In genomic region chr5:91384671-91385430, GRCh38 we compare ENCODE assay signal across 8 cellular contexts. TPM values are rescaled to one million over a fixed set of nuclear protein-coding genes. Genes with fewer than 3 reads are reported as not detected.
DNase-seq lines count a peak whose midpoint lies in the region; ATAC-seq and TF ChIP-seq lines count a peak whose summit lies in the region.

No MANE protein-coding gene starts in this region.

- H4K20me1 ChIP-seq in BLaER1 (no peaks in the 10 kb centered on the region), neural progenitor cell (ENCODE audit: low read depth) (peaks cover 7% of the 10 kb centered on the region)

- H3K27ac ChIP-seq in BLaER1 (peak overlapping the region; percentile 95), neural progenitor cell (no peak overlapping the region)

- H3K4me3 ChIP-seq in BLaER1: peak overlapping the region; percentile 90
- H3K4me3 ChIP-seq in fibroblast of pulmonary artery (replicated peaks; ENCODE audit: low read depth, low read length): peak overlapping the region; percentile 88
- H3K4me3 ChIP-seq in neural progenitor cell: peak overlapping the region; percentile 99

- H3K4me3 Mint-ChIP-seq in activated CD4-positive, alpha-beta memory T cell treated with anti-CD3 and anti-CD28 coated beads for 36 hours: peak overlapping the region; percentile 86
- peak overlapping the region; percentile 93 for H3K4me3 Mint-ChIP-seq in neural progenitor cell

- H3K9me3 ChIP-seq in BLaER1: no peaks in the 10 kb centered on the region
- no peaks in the 10 kb centered on the region for H3K9me3 ChIP-seq in neural progenitor cell (ENCODE audit: low read depth)

- no peaks in the 10 kb centered on the region for H3K36me3 ChIP-seq in BLaER1
- H3K36me3 ChIP-seq in neural progenitor cell: no peaks in the 10 kb centered on the region

- H3K4me2 ChIP-seq in BLaER1 (peak overlapping the region; percentile 92), neural progenitor cell (peak overlapping the region; percentile 94)

- H3K9me3 Mint-ChIP-seq in activated CD4-positive, alpha-beta memory T cell treated with anti-CD3 and anti-CD28 coated beads for 36 hours: peaks cover 4% of the 10 kb centered on the region
- no peaks in the 10 kb centered on the region for H3K9me3 Mint-ChIP-seq in neural progenitor cell

- no peak overlapping the region for H2AFZ ChIP-seq in neural progenitor cell (replicated peaks)

- peaks cover 26% of the 10 kb centered on the region for H3K79me2 ChIP-seq in neural progenitor cell (ENCODE audit: low read depth)

- ATAC-seq in GM18499 (IDR thresholded peaks at IDR 0.05; ENCODE audit: insufficient read depth, unreplicated experiment): peak; percentile 24
- ATAC-seq in HG03460 (IDR thresholded peaks at IDR 0.05; ENCODE audit: unreplicated experiment): peak; percentile 9

- peaks cover 15% of the 10 kb centered on the region for H3K4me1 Mint-ChIP-seq in activated CD4-positive, alpha-beta memory T cell treated with anti-CD3 and anti-CD28 coated beads for 36 hours (ENCODE audit: low read depth)
- peaks cover 14% of the 10 kb centered on the region for H3K4me1 Mint-ChIP-seq in neural progenitor cell

- H3K4me1 ChIP-seq in BLaER1 (peaks cover 11% of the 10 kb centered on the region), neural progenitor cell (peaks cover 6% of the 10 kb centered on the region)

- no peaks in the 10 kb centered on the region for H3K27me3 Mint-ChIP-seq in activated CD4-positive, alpha-beta memory T cell treated with anti-CD3 and anti-CD28 coated beads for 36 hours
- H3K27me3 Mint-ChIP-seq in neural progenitor cell (ENCODE audit: insufficient read depth, low read depth): peaks cover 3% of the 10 kb centered on the region

- peak overlapping the region; percentile 89 for H3K9ac ChIP-seq in BLaER1
- no peak overlapping the region for H3K9ac ChIP-seq in neural progenitor cell

- H3K36me3 Mint-ChIP-seq in activated CD4-positive, alpha-beta memory T cell treated with anti-CD3 and anti-CD28 coated beads for 36 hours: peaks cover 17% of the 10 kb centered on the region
- peaks cover 7% of the 10 kb centered on the region for H3K36me3 Mint-ChIP-seq in neural progenitor cell

- TF ChIP-seq CTCF in fibroblast of pulmonary artery (IDR thresholded peaks at IDR 0.05; ENCODE audit: low read length, missing control alignments): peak; percentile 97
- peak; percentile 99 for TF ChIP-seq CTCF in neural progenitor cell (IDR thresholded peaks at IDR 0.05)

- POLR2A ChIA-PET in activated CD4-positive, alpha-beta memory T cell treated with anti-CD3 and anti-CD28 coated beads for 36 hours (lab: Charles Lee): interaction anchor here (1.4 to 4.0 kb wide), 5 partner anchors 72 to 193 kb away, joined by 4 to 62 read pairs (median 6); no protein-coding TSS in a partner anchor

- peak overlapping the region; percentile 100 for H3K27ac Mint-ChIP-seq in activated CD4-positive, alpha-beta memory T cell treated with anti-CD3 and anti-CD28 coated beads for 36 hours
- peak overlapping the region; percentile 96 for H3K27ac Mint-ChIP-seq in neural progenitor cell

- CTCF ChIA-PET in activated CD4-positive, alpha-beta memory T cell treated with anti-CD3 and anti-CD28 coated beads for 36 hours (lab: Charles Lee): interaction anchor here (0.7 to 8.6 kb wide), 60 partner anchors 9 to 523 kb away, joined by 3 to 226 read pairs (median 5); no protein-coding TSS in a partner anchor

- DNase-seq in NCI-H446 (lab: John Stamatoyannopoulos, UW): peak; percentile 66 to 92
- DNase-seq in activated CD4-positive, alpha-beta memory T cell treated with anti-CD3 and anti-CD28 coated beads for 36 hours: no peak
- peak; percentile 95 for DNase-seq in fibroblast of pulmonary artery (ENCODE audit: low read depth)
- DNase-seq in neural progenitor cell (ENCODE audit: low spot score): peak; percentile 88
- DNase-seq in ecto neural progenitor cell (ENCODE audit: low spot score): no peak

- H3K27me3 ChIP-seq in BLaER1 (no peaks in the 10 kb centered on the region), neural progenitor cell (no peaks in the 10 kb centered on the region)

- peaks cover 47% of the 10 kb centered on the region for H3F3A ChIP-seq in neural progenitor cell (ENCODE audit: low read depth)

- intact Hi-C loops in activated CD4-positive, alpha-beta memory T cell treated with anti-CD3 and anti-CD28 coated beads for 36 hours (cut with micrococcal nuclease): loop anchor here (1.0 to 5.0 kb wide), 7 partner anchors 34 to 519 kb away; no protein-coding TSS in a partner anchor

RNA-seq across cellular contexts. Expression of gene ARRDC3, which starts 1.7 kb away (rescaled TPM):
- total RNA-seq in activated CD4-positive, alpha-beta memory T cell treated with anti-CD3 and anti-CD28 coated beads for 36 hours: 10 to 100 TPM; 17.9 to 19.0 TPM
- total RNA-seq in neural progenitor cell (ENCODE audit: low replicate concordance): 79.3 and 126 TPM in 2 replicates

Comparison
In these comparisons a context has a peak if more than half of its experiments do, and no peak if none do; other contexts are left out.
1. DNase-seq: peak in NCI-H446 (2 of 2), fibroblast of pulmonary artery (single experiment) and neural progenitor cell (single experiment); none in activated CD4-positive, alpha-beta memory T cell treated with anti-CD3 and anti-CD28 coated beads for 36 hours (single experiment) and ecto neural progenitor cell (single experiment).
2. Peak in every context shown above with its lines, with median percentiles within 50 percentile points of each other: H3K4me3 ChIP-seq.